In genomic region chr15:40414816-40415215, GRCh38 we compare ENCODE assay signal across 9 cellular contexts.
"Had no signal": no experiment of that assay in that cellular context is flagged by ENCODE, and none has a peak within 500 bp of the region (broad histone marks: within the 10 kb centered on the region; RNA-seq: fewer than 3 reads in every experiment).

No MANE protein-coding gene starts in this region.

- H3K27ac Mint-ChIP-seq: HFFc6, IgD-negative memory B cell had no signal

- H3K4me1 ChIP-seq: HAP-1 had no signal

- H3K9me3 Mint-ChIP-seq: HFFc6, IgD-negative memory B cell had no signal

- H3K4me3 ChIP-seq: GM23248, HAP-1 had no signal

- H3K27ac ChIP-seq: GM23248, HL-60 had no signal

- H3K4me3 Mint-ChIP-seq: HFFc6, IgD-negative memory B cell had no signal

- H3K27me3 Mint-ChIP-seq: IgD-negative memory B cell had no signal

- DNase-seq: GM23248, GOT3, H7, HFFc6 had no signal

- H3K9me3 ChIP-seq: HAP-1 had no signal

- ATAC-seq: HCT116, HepG2 had no signal
